In genomic region chr9:104802906-104803305, GRCh38 we compare ENCODE assay signal across 26 cellular contexts.
"Had no signal": no experiment of that assay in that cellular context is flagged by ENCODE, and none has a peak within 500 bp of the region (broad histone marks: within the 10 kb centered on the region; RNA-seq: fewer than 3 reads in every experiment).

No MANE protein-coding gene starts in this region.

- H3K4me3 Mint-ChIP-seq: naive B cell; natural killer cell; nephron progenitor cell; stimulated activated naive B cell treated with anti-CD40 and anti-IgM and Interleukin-4, amounts not matched to agents 10 μg/mL and 1 μg/mL and 100 μg/mL, for 72 hours; type B pancreatic cell had no signal

- H3K27me3 ChIP-seq: left lung, ovary, right atrium auricular region, stomach, suprapubic skin, tibial nerve, uterus had no signal

- H3K36me3 ChIP-seq: ovary, uterus had no signal

- H3K27me3 Mint-ChIP-seq: naive B cell; progenitor cell of endocrine pancreas; stimulated activated naive B cell treated with anti-CD40 and anti-IgM and Interleukin-4, amounts not matched to agents 10 μg/mL and 1 μg/mL and 100 μg/mL, for 72 hours; type B pancreatic cell had no signal

- ATAC-seq: left colon; left lung; lower lobe of right lung; natural killer cell; sciatic nerve; stimulated activated naive B cell treated with anti-CD40 and anti-IgM and Interleukin-4, amounts not matched to agents 10 μg/mL and 1 μg/mL and 100 μg/mL, for 72 hours; stimulated activated naive CD8-positive, alpha-beta T cell treated with anti-CD3 and anti-CD28 coated beads, Interleukin-15, Interleukin-2, amounts not matched to agents 100 U/mL and 50 U/mL, for 24 hours had no signal

- H3K4me1 Mint-ChIP-seq: naive B cell; natural killer cell; nephron progenitor cell; stimulated activated naive B cell treated with anti-CD40 and anti-IgM and Interleukin-4, amounts not matched to agents 10 μg/mL and 1 μg/mL and 100 μg/mL, for 72 hours had no signal

- H3K9me3 Mint-ChIP-seq: naive B cell; natural killer cell; nephron progenitor cell; stimulated activated naive B cell treated with anti-CD40 and anti-IgM and Interleukin-4, amounts not matched to agents 10 μg/mL and 1 μg/mL and 100 μg/mL, for 72 hours; type B pancreatic cell had no signal

- H3K4me3 ChIP-seq: left lung, lower lobe of right lung, ovary, right atrium auricular region, skin epidermis, stomach, suprapubic skin, tibial nerve, uterus had no signal

- H3K36me3 Mint-ChIP-seq: natural killer cell had no signal

- DNase-seq: hippocampal formation; kidney; left colon; left lung; lower lobe of right lung; mammary epithelial cell; mesenchymal stem cell; naive B cell; natural killer cell; nephron progenitor cell; ovary; stimulated activated CD4-positive, alpha-beta T cell treated with anti-CD3 and anti-CD28 coated beads, Interleukin-12 subunit alpha, Interleukin-12 subunit beta, amount 100 ng/mL, for 4 hours; stimulated activated CD4-positive, alpha-beta T cell treated with anti-CD3 and anti-CD28 coated beads, Interleukin-15, amount 100 ng/mL, for 24 hours; stimulated activated CD4-positive, alpha-beta T cell treated with anti-CD3 and anti-CD28 coated beads, Interleukin-2, amount 100 ng/mL, for 24 hours; stimulated activated CD4-positive, alpha-beta T cell treated with anti-CD3 and anti-CD28 coated beads, Interleukin-4, amount 100 ng/mL, for 1 hour; stimulated activated naive B cell treated with anti-CD40 and anti-IgM and Interleukin-4, amounts not matched to agents 10 μg/mL and 1 μg/mL and 100 μg/mL, for 72 hours; stimulated activated naive CD8-positive, alpha-beta T cell treated with anti-CD3 and anti-CD28 coated beads, Interleukin-15, Interleukin-2, amounts not matched to agents 100 U/mL and 50 U/mL, for 24 hours; stomach; uterus had no signal

- H3K4me1 ChIP-seq: left lung, lower lobe of right lung, right atrium auricular region, stomach, suprapubic skin, tibial nerve, uterus had no signal

- H3K9me3 ChIP-seq: left lung, lower lobe of right lung, ovary, right atrium auricular region, stomach, suprapubic skin, tibial nerve, uterus had no signal

- H3K27ac Mint-ChIP-seq: natural killer cell; nephron progenitor cell; progenitor cell of endocrine pancreas; stimulated activated naive B cell treated with anti-CD40 and anti-IgM and Interleukin-4, amounts not matched to agents 10 μg/mL and 1 μg/mL and 100 μg/mL, for 72 hours; type B pancreatic cell had no signal

- H3K27ac ChIP-seq: left lung, lower lobe of right lung, ovary, right atrium auricular region, skin epidermis, stomach, suprapubic skin, tibial nerve, uterus had no signal
